ENCODE assay signal across 14 cellular contexts in the genomic region with DNA sequence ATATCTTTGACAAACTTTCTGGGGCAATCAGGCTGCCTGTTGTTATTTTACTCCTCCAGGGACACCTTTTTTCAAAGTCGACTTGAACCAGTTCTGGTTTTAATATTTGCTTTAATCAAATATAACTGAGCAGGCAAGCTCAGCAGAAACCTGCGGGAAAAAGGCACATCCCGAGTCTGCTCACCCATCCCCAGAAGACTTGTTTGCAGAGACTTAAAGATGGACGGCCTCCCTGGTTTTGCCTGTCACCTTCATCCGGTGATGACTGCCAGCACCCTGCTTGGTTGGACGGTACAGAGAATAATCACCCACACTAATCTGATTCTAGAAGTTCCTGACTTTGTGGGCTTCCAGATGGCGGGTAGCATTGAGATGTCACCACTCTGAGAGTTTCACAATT. TPM values are rescaled to one million over a fixed set of nuclear protein-coding genes. Genes with fewer than 3 reads are reported as not detected.
A peak's percentile ranks its signal among the peaks of the same experiment; 100 is the strongest.
DNase-seq lines count a peak whose midpoint lies in the region; ATAC-seq and TF ChIP-seq lines count a peak whose summit lies in the region.
"Had no signal": no experiment of that assay in that cellular context is flagged by ENCODE, and none has a peak within 500 bp of the region (broad histone marks: within the 10 kb centered on the region; RNA-seq: fewer than 3 reads in every experiment).

No MANE protein-coding gene starts in this region.

- POLR2A ChIA-PET in activated CD8-positive, alpha-beta T cell treated with anti-CD3 and anti-CD28 coated beads for 36 hours (lab: Charles Lee), result no interaction called here

- H3K9me3 ChIP-seq in left ventricle myocardium inferior (replicated peaks) (no peaks in the 10 kb centered on the region), sigmoid colon (no peaks in the 10 kb centered on the region)
- no peaks in the 10 kb centered on the region for H3K9me3 ChIP-seq in effector memory CD4-positive, alpha-beta T cell (ENCODE audit: control insufficient read depth, low read length)

- no peak overlapping the region for H3K4me3 Mint-ChIP-seq in activated CD8-positive, alpha-beta T cell treated with anti-CD3 and anti-CD28 coated beads for 36 hours
- H3K4me3 Mint-ChIP-seq: CD4-positive, CD25-positive, alpha-beta regulatory T cell; HFFc6 had no signal

- no peak for TF ChIP-seq EP300 in sigmoid colon (IDR thresholded peaks at IDR 0.05)

- no peaks in the 10 kb centered on the region for H3K36me3 Mint-ChIP-seq in activated CD8-positive, alpha-beta T cell treated with anti-CD3 and anti-CD28 coated beads for 36 hours (ENCODE audit: low read depth)

- no peaks in the 10 kb centered on the region for H3K27me3 Mint-ChIP-seq in activated CD8-positive, alpha-beta T cell treated with anti-CD3 and anti-CD28 coated beads for 36 hours
- H3K27me3 Mint-ChIP-seq: CD4-positive, CD25-positive, alpha-beta regulatory T cell had no signal

- no peaks in the 10 kb centered on the region for H3K9me3 Mint-ChIP-seq in activated CD8-positive, alpha-beta T cell treated with anti-CD3 and anti-CD28 coated beads for 36 hours
- H3K9me3 Mint-ChIP-seq: CD4-positive, CD25-positive, alpha-beta regulatory T cell had no signal

- H3K36me3 ChIP-seq in left ventricle myocardium inferior (no peaks in the 10 kb centered on the region), sigmoid colon (no peaks in the 10 kb centered on the region)
- H3K36me3 ChIP-seq in effector memory CD4-positive, alpha-beta T cell (ENCODE audit: control insufficient read depth, insufficient read depth, low read length), result no peaks in the 10 kb centered on the region

- no peak overlapping the region for H3K27ac Mint-ChIP-seq in activated CD8-positive, alpha-beta T cell treated with anti-CD3 and anti-CD28 coated beads for 36 hours
- H3K27ac Mint-ChIP-seq: CD4-positive, CD25-positive, alpha-beta regulatory T cell; HFFc6 had no signal

- intact Hi-C loops in left ventricle myocardium inferior (cut with micrococcal nuclease), result no loop called here
- intact Hi-C loops in Right ventricle myocardium superior (cut with DNase I), result no loop called here
- intact Hi-C loops in activated CD8-positive, alpha-beta T cell treated with anti-CD3 and anti-CD28 coated beads for 36 hours (cut with micrococcal nuclease), result no loop called here
- intact Hi-C loops in sigmoid colon (cut with DNase I), result no loop called here

- no peak overlapping the region for H3K4me3 ChIP-seq in left ventricle myocardium inferior
- H3K4me3 ChIP-seq in effector memory CD4-positive, alpha-beta T cell (ENCODE audit: insufficient read depth, low read depth, low read length, poor library complexity, severe bottlenecking), result no peak overlapping the region
- H3K4me3 ChIP-seq in sigmoid colon, result no peak overlapping the region
- H3K4me3 ChIP-seq: BLaER1 treated with 17β-estradiol and CSF1 and Interleukin-3, amounts not matched to agents 10 nM and 100 nM had no signal

- DNase-seq in left ventricle myocardium inferior (no peak), Right ventricle myocardium superior (no peak), MV-4-11 (lab: John Stamatoyannopoulos, UW) (peak; percentile 80), amniotic epithelial cell (ENCODE audit: low read depth) (peak; percentile 12), sigmoid colon (no peak)
- DNase-seq in effector memory CD4-positive, alpha-beta T cell, result no peak
- no peak for DNase-seq in activated CD8-positive, alpha-beta T cell treated with anti-CD3 and anti-CD28 coated beads for 36 hours
- DNase-seq: ACHN; CD4-positive, CD25-positive, alpha-beta regulatory T cell; DMS53; HCEC 1CT; HFFc6 had no signal

- H3K4me1 ChIP-seq in left ventricle myocardium inferior, result peaks cover 33% of the 10 kb centered on the region
- no peaks in the 10 kb centered on the region for H3K4me1 ChIP-seq in effector memory CD4-positive, alpha-beta T cell (ENCODE audit: control insufficient read depth, insufficient read depth, low read length, poor library complexity, severe bottlenecking)
- H3K4me1 ChIP-seq in sigmoid colon, result no peaks in the 10 kb centered on the region

- no peak for TF ChIP-seq POLR2A in sigmoid colon (IDR thresholded peaks at IDR 0.05)

- peak overlapping the region; percentile 75 for H3K27ac ChIP-seq in left ventricle myocardium inferior (replicated peaks)
- no peak overlapping the region for H3K27ac ChIP-seq in effector memory CD4-positive, alpha-beta T cell (ENCODE audit: insufficient read depth, low read length, poor library complexity, severe bottlenecking)
- H3K27ac ChIP-seq in sigmoid colon, result no peak overlapping the region

- no peak for TF ChIP-seq CTCF in left ventricle myocardium inferior (IDR thresholded peaks at IDR 0.05; ENCODE audit: borderline replicate concordance)
- no peak for TF ChIP-seq CTCF in activated CD8-positive, alpha-beta T cell treated with anti-CD3 and anti-CD28 coated beads for 36 hours (IDR thresholded peaks at IDR 0.05)
- no peak for TF ChIP-seq CTCF in sigmoid colon (IDR thresholded peaks at IDR 0.05)

- no peaks in the 10 kb centered on the region for H3K4me1 Mint-ChIP-seq in activated CD8-positive, alpha-beta T cell treated with anti-CD3 and anti-CD28 coated beads for 36 hours (ENCODE audit: low read depth)
- H3K4me1 Mint-ChIP-seq: CD4-positive, CD25-positive, alpha-beta regulatory T cell had no signal

- 92% methylated on average over 7 of the region's 7 CpGs for WGBS in sigmoid colon, 2 donors

- no peak for ATAC-seq in Right ventricle myocardium superior (ENCODE audit: poor library complexity)
- ATAC-seq in activated CD8-positive, alpha-beta T cell treated with anti-CD3 and anti-CD28 coated beads for 36 hours, result no peak

- no peaks in the 10 kb centered on the region for H3K27me3 ChIP-seq in left ventricle myocardium inferior (ENCODE audit: low read depth)
- H3K27me3 ChIP-seq in effector memory CD4-positive, alpha-beta T cell (replicated peaks; ENCODE audit: control insufficient read depth, insufficient read depth, low read length, poor library complexity, severe bottlenecking), result no peaks in the 10 kb centered on the region
- H3K27me3 ChIP-seq in sigmoid colon, result no peaks in the 10 kb centered on the region
- H3K27me3 ChIP-seq: BLaER1 treated with 17β-estradiol and CSF1 and Interleukin-3, amounts not matched to agents 10 nM and 100 nM had no signal

- CTCF ChIA-PET in activated CD8-positive, alpha-beta T cell treated with anti-CD3 and anti-CD28 coated beads for 36 hours (lab: Charles Lee), result no interaction called here

RNA-seq across cellular contexts. Expression of a gene that starts 36.8 kb away (rescaled TPM):
- total RNA-seq in left ventricle myocardium inferior (11.1 TPM), Right ventricle myocardium superior (14.2 TPM), sigmoid colon (1 to 10 TPM; 1.8 to 3.0 (median 2.2) TPM)
- under 1 TPM; 0.14 to 0.16 TPM for total RNA-seq in activated CD8-positive, alpha-beta T cell treated with anti-CD3 and anti-CD28 coated beads for 36 hours
- under 1 TPM; under 0.01 to 0.63 (median 0.23) TPM for polyA plus RNA-seq in sigmoid colon
- total RNA-seq: H4 had no signal
- polyA plus RNA-seq: CD4-positive, CD25-positive, alpha-beta regulatory T cell had no signal

Comparison
In these comparisons a context has a peak if more than half of its experiments do, and no peak if none do; other contexts are left out.
1. DNase-seq: peak in MV-4-11 (single experiment) and amniotic epithelial cell (single experiment); none in left ventricle myocardium inferior (single experiment), Right ventricle myocardium superior (single experiment), effector memory CD4-positive, alpha-beta T cell (0 of 3), activated CD8-positive, alpha-beta T cell treated with anti-CD3 and anti-CD28 coated beads for 36 hours (single experiment) and sigmoid colon (single experiment).